ENCODE assay signal across 17 cellular contexts in genomic region chr1:202046748-202047708, GRCh38. TPM values are rescaled to one million over a fixed set of nuclear protein-coding genes. Genes with fewer than 3 reads are reported as not detected.
A peak's percentile ranks its signal among the peaks of the same experiment; 100 is the strongest.
DNase-seq lines count a peak whose midpoint lies in the region; ATAC-seq, FAIRE-seq and TF ChIP-seq lines count a peak whose summit lies in the region.
"Had no signal": no experiment of that assay in that cellular context is flagged by ENCODE, and none has a peak within 500 bp of the region (broad histone marks: within the 10 kb centered on the region; RNA-seq: fewer than 3 reads in every experiment).

No MANE protein-coding gene starts in this region.

- H3K23ac ChIP-seq in neuronal stem cell (ENCODE audit: low read depth, low read length, poor library complexity), result no peak overlapping the region

- H2BK12ac ChIP-seq in neuronal stem cell (ENCODE audit: low read length), result no peak overlapping the region

- peak overlapping the region; percentile 88 for H3K27ac ChIP-seq in duodenal mucosa (ENCODE audit: low read depth, low read length)
- no peak overlapping the region for H3K27ac ChIP-seq in neuronal stem cell (replicated peaks; ENCODE audit: low read length)
- H3K27ac ChIP-seq: ascending aorta, heart right ventricle, parathyroid adenoma, SK-N-MC had no signal

- no peak overlapping the region for H3K27ac Mint-ChIP-seq in CD14-positive monocyte
- H3K27ac Mint-ChIP-seq: effector memory CD8-positive, alpha-beta T cell; stimulated activated naive B cell treated with anti-CD40 and anti-IgM and Interleukin-4, amounts not matched to agents 10 μg/mL and 1 μg/mL and 100 μg/mL, for 72 hours had no signal

- peak; percentile 80 for DNase-seq in DMS153 (lab: John Stamatoyannopoulos, UW)
- peak; percentile 35 for DNase-seq in NCI-H2029 treated with DMSO at 0.1 percent for 48 hours (lab: John Stamatoyannopoulos, UW)
- no peak for DNase-seq in neuronal stem cell (ENCODE audit: low spot score)
- no peak for DNase-seq in NCI-H446 (lab: John Stamatoyannopoulos, UW)
- DNase-seq in GM12892 (ENCODE audit: insufficient read length), result no peak
- no peak for DNase-seq in CD14-positive monocyte (ENCODE audit: low spot score)
- DNase-seq: activated CD4-positive, CD25-positive, alpha-beta regulatory T cell treated with anti-CD3 and anti-CD28 coated beads, Interleukin-2, amount 50 U/mL, for 72 hours; activated T-cell treated with anti-CD3 and anti-CD28 coated beads, Interleukin-2, amount 50 U/mL, for 48 hours; effector memory CD8-positive, alpha-beta T cell; heart right ventricle; stimulated activated CD4-positive, alpha-beta T cell treated with anti-CD3 and anti-CD28 coated beads, Interleukin-2, amount 100 ng/mL, for 24 hours; stimulated activated naive B cell treated with anti-CD40 and anti-IgM and Interleukin-4, amounts not matched to agents 10 μg/mL and 1 μg/mL and 100 μg/mL, for 72 hours had no signal

- H3K18ac ChIP-seq in neuronal stem cell (ENCODE audit: low read length), result no peak overlapping the region

- H3K4me1 ChIP-seq in duodenal mucosa (ENCODE audit: control insufficient read depth in 1 of 2, insufficient read depth in 2 of 2, low read length in 2 of 2), result peaks cover 38 to 49% of the 10 kb centered on the region in 2 donors
- no peaks in the 10 kb centered on the region for H3K4me1 ChIP-seq in neuronal stem cell (ENCODE audit: control insufficient read depth in 2 of 2, insufficient read depth in 1 of 2, low read depth in 1 of 2, low read length in 2 of 2)
- H3K4me1 ChIP-seq: ascending aorta, parathyroid adenoma had no signal

- H2AK5ac ChIP-seq in neuronal stem cell (ENCODE audit: low read depth, low read length), result peak overlapping the region; percentile 32

- no peaks in the 10 kb centered on the region for H3K4me1 Mint-ChIP-seq in CD14-positive monocyte
- H3K4me1 Mint-ChIP-seq: stimulated activated naive B cell treated with anti-CD40 and anti-IgM and Interleukin-4, amounts not matched to agents 10 μg/mL and 1 μg/mL and 100 μg/mL, for 72 hours had no signal

- H3K9me3 Mint-ChIP-seq in CD14-positive monocyte, result no peaks in the 10 kb centered on the region
- H3K9me3 Mint-ChIP-seq: effector memory CD8-positive, alpha-beta T cell; stimulated activated naive B cell treated with anti-CD40 and anti-IgM and Interleukin-4, amounts not matched to agents 10 μg/mL and 1 μg/mL and 100 μg/mL, for 72 hours had no signal

- no peak overlapping the region for H2BK5ac ChIP-seq in neuronal stem cell (ENCODE audit: low read length)

- WGBS in neuronal stem cell (ENCODE audit: extremely low coverage in 2 of 2, insufficient read length in 2 of 2, insufficient replicate concordance in 1 of 2), 2 donors, result no CpG with 5 or more reads among the region's 5 CpGs

- peak overlapping the region; percentile 78 to 82 for H3K9ac ChIP-seq in duodenal mucosa (ENCODE audit: low read depth in 1 of 2, low read length in 2 of 2)
- no peak overlapping the region for H3K9ac ChIP-seq in neuronal stem cell (ENCODE audit: low read depth, low read length, poor library complexity)
- H3K9ac ChIP-seq: parathyroid adenoma had no signal

- H3K36me3 Mint-ChIP-seq in CD14-positive monocyte, result no peaks in the 10 kb centered on the region
- H3K36me3 Mint-ChIP-seq: stimulated activated naive B cell treated with anti-CD40 and anti-IgM and Interleukin-4, amounts not matched to agents 10 μg/mL and 1 μg/mL and 100 μg/mL, for 72 hours had no signal

- TF ChIP-seq CTCF in CD14-positive monocyte (IDR thresholded peaks at IDR 0.05), result no peak

- H3K27me3 Mint-ChIP-seq in CD14-positive monocyte (ENCODE audit: low read depth in 3 of 3), result peaks cover 4 to 14% (median 5%) of the 10 kb centered on the region in 3 donors

- H3K27me3 ChIP-seq in duodenal mucosa (ENCODE audit: control insufficient read depth in 1 of 2, insufficient read depth in 2 of 2, low read length in 2 of 2), result no peaks in the 10 kb centered on the region
- H3K27me3 ChIP-seq in neuronal stem cell (ENCODE audit: control insufficient read depth in 3 of 3, insufficient read depth in 3 of 3, low read depth in 1 of 3, low read length in 3 of 3), result peaks cover 0 to 18% (median 0%) of the 10 kb centered on the region in 3 experiments
- H3K27me3 ChIP-seq: ascending aorta, heart right ventricle had no signal

- intact Hi-C loops in CD14-positive monocyte (cut with micrococcal nuclease), result no loop called here

- no peak overlapping the region for H3K14ac ChIP-seq in neuronal stem cell (ENCODE audit: low read length)

- H4K91ac ChIP-seq in neuronal stem cell (ENCODE audit: low read depth, low read length, poor library complexity), result no peak overlapping the region

- no peak overlapping the region for H3K4me2 ChIP-seq in neuronal stem cell (ENCODE audit: insufficient read depth, low read length, poor library complexity, severe bottlenecking)

- no peaks in the 10 kb centered on the region for H3K36me3 ChIP-seq in duodenal mucosa (ENCODE audit: control insufficient read depth in 1 of 2, insufficient read depth in 2 of 2, low read length in 2 of 2)
- H3K36me3 ChIP-seq in neuronal stem cell (replicated peaks in 1 of 2; ENCODE audit: control insufficient read depth in 2 of 2, insufficient read depth in 2 of 2, low read length in 2 of 2), result no peaks in the 10 kb centered on the region
- H3K36me3 ChIP-seq: ascending aorta, heart right ventricle had no signal

- TF ChIP-seq POLR2A in GM12892 (IDR thresholded peaks at IDR 0.05; ENCODE audit: low read depth, low read length), result no peak

- no peak overlapping the region for H2AFZ ChIP-seq in neuronal stem cell (ENCODE audit: low read length)
- H2AFZ ChIP-seq: parathyroid adenoma had no signal

- H3K9me3 ChIP-seq in duodenal mucosa (ENCODE audit: control insufficient read depth in 1 of 2, low read length in 2 of 2), result no peaks in the 10 kb centered on the region
- no peaks in the 10 kb centered on the region for H3K9me3 ChIP-seq in neuronal stem cell (replicated peaks in 1 of 2; ENCODE audit: control insufficient read depth in 2 of 2, insufficient read depth in 1 of 2, low read depth in 1 of 2, low read length in 2 of 2)
- H3K9me3 ChIP-seq: ascending aorta, heart right ventricle had no signal

- H2BK15ac ChIP-seq in neuronal stem cell (ENCODE audit: low read length), result no peak overlapping the region

- no peak overlapping the region for H3K4me3 Mint-ChIP-seq in CD14-positive monocyte
- H3K4me3 Mint-ChIP-seq: effector memory CD8-positive, alpha-beta T cell; stimulated activated naive B cell treated with anti-CD40 and anti-IgM and Interleukin-4, amounts not matched to agents 10 μg/mL and 1 μg/mL and 100 μg/mL, for 72 hours had no signal

- H3K79me1 ChIP-seq in neuronal stem cell (ENCODE audit: low read depth, low read length), result no peaks in the 10 kb centered on the region

- no peak for FAIRE-seq in GM12892 (lab: Jason Lieb, UNC)

- ATAC-seq in HG02610 (IDR thresholded peaks at IDR 0.05; ENCODE audit: unreplicated experiment), result no peak
- ATAC-seq: effector memory CD8-positive, alpha-beta T cell; heart right ventricle; stimulated activated naive B cell treated with anti-CD40 and anti-IgM and Interleukin-4, amounts not matched to agents 10 μg/mL and 1 μg/mL and 100 μg/mL, for 72 hours had no signal

- no peak overlapping the region for H3K4ac ChIP-seq in neuronal stem cell (ENCODE audit: low read length)

- no peak overlapping the region for H2BK120ac ChIP-seq in neuronal stem cell (ENCODE audit: low read depth, low read length)

- no peak overlapping the region for H4K8ac ChIP-seq in neuronal stem cell (ENCODE audit: low read depth, low read length)

- H3K4me3 ChIP-seq in duodenal mucosa (ENCODE audit: low read depth in 1 of 2, low read length in 2 of 2) (no peak overlapping the region), neuronal stem cell (ENCODE audit: low read length in 2 of 2) (no peak overlapping the region)
- H3K4me3 ChIP-seq: ascending aorta, heart right ventricle, SK-N-MC had no signal

RNA-seq across cellular contexts. Expression of gene ELF3, which starts 36.6 kb away (rescaled TPM):
- polyA plus RNA-seq in neuronal stem cell (2013, experiment 1 of 2), result 2.7 TPM
- polyA plus RNA-seq in neuronal stem cell (2013, experiment 2 of 2), result 2.6 TPM
- polyA plus RNA-seq in GM12892 (2012; ENCODE audit: missing spikeins), result 0.47 TPM
- not detected for polyA plus RNA-seq in CD14-positive monocyte

Comparison
In these comparisons a context has a peak if more than half of its experiments do, and no peak if none do; other contexts are left out.
1. DNase-seq: peak in DMS153 (single experiment) and NCI-H2029 treated with DMSO at 0.1 percent for 48 hours (single experiment); none in neuronal stem cell (single experiment), NCI-H446 (0 of 2), GM12892 (single experiment) and CD14-positive monocyte (single experiment).